Comparison of ENCODE assay signal across 20 cellular contexts in the genomic region with DNA sequence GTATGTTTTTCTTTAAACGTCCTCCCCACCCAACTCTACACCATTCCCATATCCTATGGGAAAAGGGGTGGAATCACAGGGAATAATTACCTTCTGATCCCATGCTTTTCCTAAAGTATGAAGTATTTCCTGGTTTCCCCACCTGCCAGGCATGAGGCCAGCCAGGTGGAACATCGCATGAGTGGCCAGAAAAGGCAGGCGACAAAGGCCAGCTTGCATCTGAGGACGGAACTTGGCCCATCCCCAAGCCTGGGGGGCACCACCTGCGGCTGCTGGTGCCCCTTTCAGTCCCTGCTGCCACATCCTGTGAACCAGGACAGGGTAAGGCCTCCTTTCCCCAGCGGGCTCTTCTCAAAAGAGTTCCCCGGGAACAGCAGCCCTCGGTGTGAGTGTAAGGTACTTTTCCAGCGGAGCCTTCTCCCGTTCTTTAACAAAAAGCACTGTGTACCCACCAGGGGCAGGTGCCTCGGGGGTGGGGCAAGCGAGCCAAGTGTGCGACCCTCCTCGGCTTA. TPM values are rescaled to one million over a fixed set of nuclear protein-coding genes. Genes with fewer than 3 reads are reported as not detected.
DNase-seq lines count a peak whose midpoint lies in the region; ATAC-seq, FAIRE-seq and TF ChIP-seq lines count a peak whose summit lies in the region.
"Had no signal": no experiment of that assay in that cellular context is flagged by ENCODE, and none has a peak within 500 bp of the region (broad histone marks: within the 10 kb centered on the region; RNA-seq: fewer than 3 reads in every experiment).

No MANE protein-coding gene starts in this region.

- H3K27me3 ChIP-seq in right atrium auricular region, result no peaks in the 10 kb centered on the region
- H3K27me3 ChIP-seq in small intestine (ENCODE audit: control insufficient read depth in 2 of 2, insufficient read depth in 2 of 2, low read length in 2 of 2), result peaks cover 0 to 3% of the 10 kb centered on the region in 2 donors

- peak; percentile 17 for DNase-seq in left cardiac atrium
- DNase-seq in right atrium auricular region (ENCODE audit: low spot score), result no peak
- peak; percentile 6 for DNase-seq in NCI-H69 (lab: John Stamatoyannopoulos, UW)
- peak; percentile 31 for DNase-seq in left kidney (ENCODE audit: low read depth, low spot score)
- no peak for DNase-seq in small intestine
- DNase-seq in nucleus accumbens (lab: John Stamatoyannopoulos, UW), result no peak
- no peak for DNase-seq in SIG-M5 treated with dmso at 0.1 percent for 504 hours (lab: John Stamatoyannopoulos, UW; ENCODE audit: unreplicated experiment)
- DNase-seq: activated CD4-positive, alpha-beta T cell treated with anti-CD3 and anti-CD28 coated beads for 36 hours; activated CD8-positive, alpha-beta memory T cell treated with anti-CD3 and anti-CD28 coated beads, Interleukin-2, amount 10 ng/mL, durations not matched to agents 7 days and 5 days; adrenal gland; dorsolateral prefrontal cortex; foreskin fibroblast; hypothalamus; KG1; NCI-H2227 treated with DMSO at 0.1 percent for 48 hours; retina had no signal

- H3K27ac ChIP-seq in right atrium auricular region (no peak overlapping the region), small intestine (ENCODE audit: low read depth in 1 of 2, low read length in 1 of 2) (no peak overlapping the region)
- H3K27ac ChIP-seq: adrenal gland, dorsolateral prefrontal cortex, neutrophil had no signal

- FAIRE-seq in small intestine (lab: Jason Lieb, UNC), result no peak

- no peak for ATAC-seq in left cardiac atrium
- ATAC-seq in GM21825 (IDR thresholded peaks at IDR 0.05; ENCODE audit: unreplicated experiment), result no peak
- ATAC-seq: activated CD4-positive, alpha-beta T cell treated with anti-CD3 and anti-CD28 coated beads for 36 hours; activated CD8-positive, alpha-beta memory T cell treated with anti-CD3 and anti-CD28 coated beads, Interleukin-2, amount 10 ng/mL, durations not matched to agents 7 days and 5 days had no signal

- peaks cover 0 to 15% of the 10 kb centered on the region in 2 donors for H3K4me1 ChIP-seq in right atrium auricular region
- H3K4me1 ChIP-seq in small intestine (ENCODE audit: control insufficient read depth in 2 of 2, insufficient read depth in 1 of 2, low read depth in 1 of 2, low read length in 1 of 2), result no peaks in the 10 kb centered on the region

- WGBS in small intestine, 3 donors, result 42 to 70% (median 53%) methylated on average over 14 of the region's 14 CpGs

- H3K36me3 ChIP-seq in right atrium auricular region, result no peaks in the 10 kb centered on the region
- no peaks in the 10 kb centered on the region for H3K36me3 ChIP-seq in small intestine (ENCODE audit: control insufficient read depth in 2 of 2, insufficient read depth in 2 of 2, low read length in 2 of 2)
- H3K36me3 ChIP-seq: adrenal gland, neutrophil had no signal

- H3K4me3 ChIP-seq in right atrium auricular region (no peak overlapping the region), small intestine (ENCODE audit: low read depth in 1 of 2, low read length in 2 of 2) (no peak overlapping the region)
- H3K4me3 ChIP-seq: adrenal gland, mucosa of descending colon had no signal

- intact Hi-C loops in left cardiac atrium (cut with DNase I), result no loop called here

- H3K9me3 ChIP-seq in right atrium auricular region, result no peaks in the 10 kb centered on the region
- H3K9me3 ChIP-seq in small intestine (ENCODE audit: control insufficient read depth, low read depth), result no peaks in the 10 kb centered on the region
- H3K9me3 ChIP-seq: adrenal gland, mucosa of descending colon, neutrophil had no signal

- TF ChIP-seq CTCF in right atrium auricular region (IDR thresholded peaks at IDR 0.05), result no peak

RNA-seq across cellular contexts. Expression of gene ERFE, which starts 1.2 kb away (rescaled TPM):
- total RNA-seq in left cardiac atrium, result 1 to 10 TPM in 1 of 2 donors, not detected in 1; 1.2 TPM
- 1 to 10 TPM in 1 of 2 donors, under 1 TPM in 1; 0.33 to 1.5 TPM for total RNA-seq in right atrium auricular region
- under 1 TPM in 1 of 3 donors, not detected in 2; 0.92 TPM for polyA plus RNA-seq in small intestine
- total RNA-seq: activated CD8-positive, alpha-beta memory T cell treated with anti-CD3 and anti-CD28 coated beads, Interleukin-2, amount 10 ng/mL, durations not matched to agents 7 days and 5 days had no signal

RNA-seq across cellular contexts. Expression of gene KLHL30, which starts 19.1 kb away (rescaled TPM):
- total RNA-seq in left cardiac atrium (10 to 100 TPM; 15.8 to 16.6 TPM), right atrium auricular region (10 to 100 TPM; 24.9 to 29.0 TPM)
- polyA plus RNA-seq in small intestine, result under 1 TPM in 1 of 3 donors, not detected in 2; 0.39 TPM
- total RNA-seq: activated CD4-positive, alpha-beta T cell treated with anti-CD3 and anti-CD28 coated beads for 36 hours; activated CD8-positive, alpha-beta memory T cell treated with anti-CD3 and anti-CD28 coated beads, Interleukin-2, amount 10 ng/mL, durations not matched to agents 7 days and 5 days had no signal
- polyA plus RNA-seq: AG04450 had no signal

RNA-seq across cellular contexts. Expression of gene ILKAP, which starts 45.9 kb away (rescaled TPM):
- total RNA-seq in left cardiac atrium, result 10 to 100 TPM; 23.4 to 27.9 TPM
- total RNA-seq in right atrium auricular region, result 10 to 100 TPM; 15.9 to 17.6 TPM
- 10 to 100 TPM; 37.6 to 66.0 (median 54.0) TPM for polyA plus RNA-seq in small intestine

RNA-seq across cellular contexts. Expression of gene ESPNL, which starts 57.4 kb away (rescaled TPM):
- under 1 TPM; 0.15 to 0.26 TPM for total RNA-seq in left cardiac atrium
- 1 to 10 TPM in 1 of 2 donors, under 1 TPM in 1; 0.26 to 2.0 TPM for total RNA-seq in right atrium auricular region
- under 1 TPM in 2 of 3 donors, not detected in 1; 0.54 to 0.64 TPM for polyA plus RNA-seq in small intestine

Comparison
In these comparisons a context has a peak if more than half of its experiments do, and no peak if none do; other contexts are left out.
1. DNase-seq: peak in left cardiac atrium (single experiment), NCI-H69 (single experiment) and left kidney (single experiment); none in right atrium auricular region (single experiment), small intestine (single experiment), nucleus accumbens (0 of 56) and SIG-M5 treated with dmso at 0.1 percent for 504 hours (single experiment).